ENCODE assay signal across 1 cellular context in the genomic region with DNA sequence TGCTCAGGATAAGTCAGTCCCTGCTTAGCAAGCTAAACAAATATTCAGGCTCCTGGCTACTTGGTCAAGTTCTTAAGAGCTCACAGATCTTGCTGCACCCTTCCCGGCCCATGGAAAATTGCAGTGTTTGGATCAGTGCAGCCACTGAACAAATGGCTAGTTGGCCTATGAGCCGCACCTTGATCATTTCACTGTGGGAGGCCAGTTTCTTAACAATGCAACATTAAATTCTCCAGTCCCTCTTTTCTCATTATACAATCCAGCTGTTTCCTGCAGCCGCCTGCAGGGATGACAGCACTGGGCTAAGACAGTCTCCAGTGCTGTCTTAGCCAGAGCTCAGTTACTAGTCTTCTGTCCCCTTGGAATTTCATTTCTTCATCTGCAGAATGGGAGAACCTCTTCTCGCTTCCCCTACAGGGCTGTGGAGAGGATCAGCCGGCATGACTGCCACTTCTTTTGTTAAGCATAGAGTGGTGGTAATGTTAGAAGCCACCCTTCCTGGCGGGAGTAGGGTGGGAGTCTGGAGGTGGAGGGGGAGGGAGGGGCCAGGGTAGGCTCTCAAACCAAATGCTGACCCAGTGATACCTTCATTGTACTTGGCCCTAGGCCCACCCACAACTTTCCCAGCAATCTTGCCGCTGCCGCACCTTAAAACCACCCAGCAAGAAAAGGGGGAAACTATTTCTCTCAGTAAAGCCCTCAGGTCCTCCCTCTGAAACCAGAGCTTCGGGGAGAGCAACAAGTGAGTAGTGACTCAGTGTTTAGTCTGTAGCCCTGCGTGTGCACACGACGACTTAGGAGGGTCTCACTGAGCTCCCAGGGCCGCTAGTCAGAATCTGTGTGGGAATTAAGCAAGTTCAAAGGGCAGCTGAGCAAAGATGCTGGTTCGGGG.
TF ChIP-seq lines count a peak whose summit lies in the region.

No MANE protein-coding gene starts in this region.

TF ChIP-seq in IMR-90, 13 proteins besides CTCF, POLR2A, EP300 and RAD21 (continued from another document):
- peak; percentile 72 for TF ChIP-seq BHLHE40 (IDR thresholded peaks at IDR 0.05; ENCODE audit: low read depth, low read length)
- TF ChIP-seq CHD1 (IDR thresholded peaks at IDR 0.05; ENCODE audit: low read depth, low read length), result no peak
- TF ChIP-seq, protein P1, sequence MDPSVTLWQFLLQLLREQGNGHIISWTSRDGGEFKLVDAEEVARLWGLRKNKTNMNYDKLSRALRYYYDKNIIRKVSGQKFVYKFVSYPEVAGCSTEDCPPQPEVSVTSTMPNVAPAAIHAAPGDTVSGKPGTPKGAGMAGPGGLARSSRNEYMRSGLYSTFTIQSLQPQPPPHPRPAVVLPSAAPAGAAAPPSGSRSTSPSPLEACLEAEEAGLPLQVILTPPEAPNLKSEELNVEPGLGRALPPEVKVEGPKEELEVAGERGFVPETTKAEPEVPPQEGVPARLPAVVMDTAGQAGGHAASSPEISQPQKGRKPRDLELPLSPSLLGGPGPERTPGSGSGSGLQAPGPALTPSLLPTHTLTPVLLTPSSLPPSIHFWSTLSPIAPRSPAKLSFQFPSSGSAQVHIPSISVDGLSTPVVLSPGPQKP (IDR thresholded peaks at IDR 0.05; ENCODE audit: borderline replicate concordance, low read depth, low read length), result no peak
- no peak for TF ChIP-seq SMC3 (IDR thresholded peaks at IDR 0.05; ENCODE audit: low read depth, low read length)
- no peak for TF ChIP-seq RCOR1 (IDR thresholded peaks at IDR 0.05; ENCODE audit: insufficient replicate concordance, low read length)
- 0 out of 2 replicates have a peak, but pooled peaks have one; percentile 5 for TF ChIP-seq MAZ (IDR thresholded peaks at IDR 0.05; ENCODE audit: borderline replicate concordance, low read depth, low read length)
- TF ChIP-seq RFX5 (IDR thresholded peaks at IDR 0.05; ENCODE audit: low read depth, low read length), result no peak
